In the genomic region with DNA sequence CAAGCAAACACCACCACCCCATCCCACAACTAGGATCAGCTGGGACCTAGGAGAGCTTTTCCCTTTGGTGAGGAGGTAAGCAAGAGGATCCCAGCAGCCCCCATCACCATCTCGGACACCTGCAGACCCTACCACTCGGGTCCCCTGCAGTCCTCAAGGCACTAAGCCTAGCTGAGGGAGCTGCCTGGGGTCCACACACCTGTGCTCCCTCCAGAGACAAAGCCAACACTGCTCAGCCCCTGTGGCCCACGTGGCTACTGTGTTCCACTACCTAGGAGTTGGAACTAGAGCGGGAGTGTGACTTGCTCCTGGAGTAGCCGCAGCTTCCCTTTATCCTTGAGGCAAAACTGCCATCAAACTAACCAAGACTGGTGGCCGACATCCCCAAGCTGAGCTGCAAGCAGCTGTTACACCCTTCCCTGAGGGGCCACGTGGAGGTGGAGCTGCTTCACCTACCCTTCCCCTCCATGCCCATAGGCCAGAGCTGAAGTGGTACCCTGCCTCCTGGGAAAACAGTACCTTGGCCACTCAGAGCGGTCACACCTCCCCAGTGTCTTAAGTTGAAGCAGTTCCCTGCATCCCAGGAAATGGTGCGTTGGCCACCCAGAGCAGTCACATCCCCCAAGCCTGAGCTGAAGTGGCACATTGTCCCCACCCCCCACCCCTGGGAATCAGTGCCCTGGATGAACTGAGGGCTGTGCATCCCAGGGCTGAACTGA, we compare ENCODE assay signal across 17 cellular contexts.
DNase-seq lines count a peak whose midpoint lies in the region; ATAC-seq and TF ChIP-seq lines count a peak whose summit lies in the region.
"Had no signal": no experiment of that assay in that cellular context is flagged by ENCODE, and none has a peak within 500 bp of the region (broad histone marks: within the 10 kb centered on the region; RNA-seq: fewer than 3 reads in every experiment).

No MANE protein-coding gene starts in this region.

- H3K36me3 Mint-ChIP-seq in activated CD4-positive, alpha-beta memory T cell treated with anti-CD3 and anti-CD28 coated beads for 36 hours: peaks cover 5% of the 10 kb centered on the region
- H3K36me3 Mint-ChIP-seq: CD8-positive, alpha-beta T cell; IgD-negative memory B cell had no signal

- H3K27ac Mint-ChIP-seq in activated CD4-positive, alpha-beta memory T cell treated with anti-CD3 and anti-CD28 coated beads for 36 hours: no peak overlapping the region
- H3K27ac Mint-ChIP-seq: B cell; CD8-positive, alpha-beta T cell; IgD-negative memory B cell had no signal

- H3K9me3 ChIP-seq in right atrium auricular region: peaks cover 0 to 24% of the 10 kb centered on the region in 2 donors

- H3K4me1 ChIP-seq in right atrium auricular region: no peaks in the 10 kb centered on the region

- no peak for ATAC-seq in Right ventricle myocardium superior (ENCODE audit: poor library complexity)
- ATAC-seq: CD8-positive, alpha-beta T cell had no signal

- H3K9me3 Mint-ChIP-seq in activated CD4-positive, alpha-beta memory T cell treated with anti-CD3 and anti-CD28 coated beads for 36 hours: peaks cover 23% of the 10 kb centered on the region

- no peaks in the 10 kb centered on the region for H3K36me3 ChIP-seq in right atrium auricular region

- no peaks in the 10 kb centered on the region for H3K4me1 Mint-ChIP-seq in activated CD4-positive, alpha-beta memory T cell treated with anti-CD3 and anti-CD28 coated beads for 36 hours (ENCODE audit: low read depth)
- H3K4me1 Mint-ChIP-seq: B cell had no signal

- H3K27me3 ChIP-seq in right atrium auricular region: no peaks in the 10 kb centered on the region

- POLR2A ChIA-PET in activated CD4-positive, alpha-beta memory T cell treated with anti-CD3 and anti-CD28 coated beads for 36 hours (lab: Charles Lee): no interaction called here

- DNase-seq in right atrium auricular region (ENCODE audit: low spot score) (peak; percentile 21), Right ventricle myocardium superior (no peak), mesenteric fat pad (ENCODE audit: low spot score) (peak; percentile 51), RPMI8226 (no peak), NCI-H69 (lab: John Stamatoyannopoulos, UW) (no peak)
- DNase-seq in activated CD4-positive, alpha-beta memory T cell treated with anti-CD3 and anti-CD28 coated beads for 36 hours: peak; percentile 4
- DNase-seq in stimulated activated CD4-positive, alpha-beta T cell treated with anti-CD3 and anti-CD28 coated beads, Interleukin-1b, Interleukin-23, amount 100 ng/mL, for 48 hours: no peak
- DNase-seq: DND-41, GF-D8, GOT3, NCI-H1417, NCI-H2029, NCI-H2171 treated with DMSO at 0.1 percent for 48 hours, NCI-H510A had no signal

- CTCF ChIA-PET in activated CD4-positive, alpha-beta memory T cell treated with anti-CD3 and anti-CD28 coated beads for 36 hours (lab: Charles Lee): no interaction called here

- peaks cover 19% of the 10 kb centered on the region for H3K27me3 Mint-ChIP-seq in activated CD4-positive, alpha-beta memory T cell treated with anti-CD3 and anti-CD28 coated beads for 36 hours

- H3K27ac ChIP-seq in right atrium auricular region: no peak overlapping the region

- TF ChIP-seq CTCF in right atrium auricular region (IDR thresholded peaks at IDR 0.05): no peak

- no peak overlapping the region for H3K4me3 Mint-ChIP-seq in activated CD4-positive, alpha-beta memory T cell treated with anti-CD3 and anti-CD28 coated beads for 36 hours
- H3K4me3 Mint-ChIP-seq: B cell; CD8-positive, alpha-beta T cell; IgD-negative memory B cell had no signal

- intact Hi-C loops in Right ventricle myocardium superior (cut with DNase I): no loop called here
- intact Hi-C loops in activated CD4-positive, alpha-beta memory T cell treated with anti-CD3 and anti-CD28 coated beads for 36 hours (cut with micrococcal nuclease): no loop called here

- no peak overlapping the region for H3K4me3 ChIP-seq in right atrium auricular region

Comparison
In these comparisons a context has a peak if more than half of its experiments do, and no peak if none do; other contexts are left out.
1. DNase-seq: peak in right atrium auricular region (single experiment), activated CD4-positive, alpha-beta memory T cell treated with anti-CD3 and anti-CD28 coated beads for 36 hours (single experiment) and mesenteric fat pad (single experiment); none in Right ventricle myocardium superior (single experiment), stimulated activated CD4-positive, alpha-beta T cell treated with anti-CD3 and anti-CD28 coated beads, Interleukin-1b, Interleukin-23, amount 100 ng/mL, for 48 hours (single experiment), RPMI8226 (single experiment) and NCI-H69 (single experiment).